18 cellular contexts compared by ENCODE assay signal in the genomic region with DNA sequence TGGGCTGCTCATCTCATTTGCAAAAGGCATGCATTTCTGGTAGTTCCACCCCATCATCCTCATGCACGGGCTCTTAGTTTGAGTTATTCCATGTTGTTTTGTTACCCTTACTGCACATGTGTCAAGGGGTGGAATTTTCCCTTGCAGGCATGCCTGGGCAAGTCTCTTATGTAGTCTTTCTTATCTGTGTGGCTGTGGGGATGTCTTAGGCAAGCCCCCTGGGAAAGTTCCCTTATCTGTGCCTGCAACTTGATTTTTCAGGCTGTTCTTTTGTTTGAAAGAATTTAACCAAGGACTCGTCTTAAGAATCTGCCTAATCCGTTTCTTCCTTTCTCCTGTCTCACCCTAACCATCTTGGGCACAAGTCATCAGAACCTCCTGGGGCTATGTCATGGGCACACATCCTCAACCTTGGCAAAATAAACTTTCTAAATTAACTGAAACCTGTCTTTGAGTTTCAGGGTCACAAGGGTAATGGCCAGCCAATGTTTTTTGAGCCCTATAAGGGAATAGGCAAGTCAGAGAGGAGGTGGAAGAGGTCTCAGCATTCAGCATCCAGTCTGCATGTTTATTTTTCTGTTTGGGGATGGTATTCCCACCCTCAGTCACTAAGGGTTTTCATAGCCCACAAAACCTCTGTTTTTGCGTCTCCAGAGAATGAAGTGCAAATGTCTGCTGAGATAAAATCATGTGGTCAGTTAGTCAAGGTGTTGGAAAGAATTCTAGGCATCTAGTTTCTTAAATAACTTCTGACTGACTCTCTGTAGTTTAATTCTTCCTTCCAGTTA.
DNase-seq lines count a peak whose midpoint lies in the region; ATAC-seq and TF ChIP-seq lines count a peak whose summit lies in the region.
"Had no signal": no experiment of that assay in that cellular context is flagged by ENCODE, and none has a peak within 500 bp of the region (broad histone marks: within the 10 kb centered on the region; RNA-seq: fewer than 3 reads in every experiment).

No MANE protein-coding gene starts in this region.

- ATAC-seq in left lung = no peak
- ATAC-seq: Panc1; stimulated activated naive B cell treated with anti-CD40 and anti-IgM and Interleukin-4, amounts not matched to agents 10 μg/mL and 1 μg/mL and 100 μg/mL, for 72 hours; T-helper 17 cell had no signal

- 78% methylated on average over 4 of the region's 4 CpGs for WGBS in HUES64
- 66 to 82% methylated on average over 4 of the region's 4 CpGs for WGBS in ectodermal cell, 2 experiments

- peaks cover 22% of the 10 kb centered on the region for H3K4me1 ChIP-seq in HUES64 (ENCODE audit: insufficient read depth, low read length)
- peaks cover 17% of the 10 kb centered on the region for H3K4me1 ChIP-seq in ectodermal cell (ENCODE audit: control insufficient read depth, insufficient read depth, low read length)
- no peaks in the 10 kb centered on the region for H3K4me1 ChIP-seq in left lung

- intact Hi-C loops in left lung (cut with DNase I) = no loop called here

- H3K9ac ChIP-seq in HUES64 (ENCODE audit: low read depth, low read length) = peak overlapping the region; percentile 28; the same call in 1 of the 2 replicates

- H3K36me3 ChIP-seq in HUES64 (ENCODE audit: insufficient read depth, low read length) = no peaks in the 10 kb centered on the region
- no peaks in the 10 kb centered on the region for H3K36me3 ChIP-seq in ectodermal cell (ENCODE audit: control insufficient read depth, insufficient read depth, low read length)
- H3K36me3 ChIP-seq in left lung = no peaks in the 10 kb centered on the region
- H3K36me3 ChIP-seq: BE2C had no signal

- H3K4me1 Mint-ChIP-seq in mesothelial cell of epicardium = peaks cover 48% of the 10 kb centered on the region
- H3K4me1 Mint-ChIP-seq: stimulated activated naive B cell treated with anti-CD40 and anti-IgM and Interleukin-4, amounts not matched to agents 10 μg/mL and 1 μg/mL and 100 μg/mL, for 72 hours; T-helper 17 cell had no signal

- H3K4me3 ChIP-seq in HUES64 (ENCODE audit: low read length) (no peak overlapping the region), ectodermal cell (ENCODE audit: insufficient read depth, low read depth, low read length) (no peak overlapping the region), left lung (no peak overlapping the region)

- no peak overlapping the region for H3K4me3 Mint-ChIP-seq in mesothelial cell of epicardium
- H3K4me3 Mint-ChIP-seq: stimulated activated naive B cell treated with anti-CD40 and anti-IgM and Interleukin-4, amounts not matched to agents 10 μg/mL and 1 μg/mL and 100 μg/mL, for 72 hours; T-helper 17 cell had no signal

- H3K27me3 ChIP-seq in HUES64 (ENCODE audit: insufficient read depth, low read length) (no peaks in the 10 kb centered on the region), ectodermal cell (ENCODE audit: control insufficient read depth, insufficient read depth, low read length, poor library complexity, severe bottlenecking) (no peaks in the 10 kb centered on the region), left lung (no peaks in the 10 kb centered on the region)
- H3K27me3 ChIP-seq: BE2C had no signal

- H3K9me3 ChIP-seq in HUES64 (ENCODE audit: insufficient read depth, low read depth, low read length) = no peaks in the 10 kb centered on the region
- H3K9me3 ChIP-seq in ectodermal cell (ENCODE audit: control insufficient read depth, low read length) = no peaks in the 10 kb centered on the region
- no peaks in the 10 kb centered on the region for H3K9me3 ChIP-seq in left lung
- H3K9me3 ChIP-seq: BE2C had no signal

- DNase-seq in Daoy (ENCODE audit: low read depth) = peak; percentile 15
- DNase-seq in mesothelial cell of epicardium (ENCODE audit: low spot score in 2 of 2, unreplicated experiment in 2 of 2) = no peak
- DNase-seq in SKM-1 treated with dmso at 0.1 percent for 144 hours (lab: John Stamatoyannopoulos, UW; ENCODE audit: unreplicated experiment) = no peak
- DNase-seq in left lung = no peak
- DNase-seq in activated effector memory CD4-positive, alpha-beta T cell treated with Interleukin-2 at 50 U/mL for 16 hours = no peak
- no peak for DNase-seq in occipital lobe (lab: John Stamatoyannopoulos, UW)
- DNase-seq: activated CD4-positive, alpha-beta T cell treated with anti-CD3 and anti-CD28 coated beads, Interleukin-2, amount 50 U/mL, for 1 hour; activated T-cell treated with anti-CD3 and anti-CD28 coated beads, Interleukin-2, amount 50 U/mL, for 48 hours; BE2C; midbrain; NCI-H446 treated with DMSO at 0.1 percent for 48 hours; retina; stimulated activated CD4-positive, alpha-beta T cell treated with anti-CD3 and anti-CD28 coated beads, Interleukin-4, amount 100 ng/mL, for 4 hours; stimulated activated naive B cell treated with anti-CD40 and anti-IgM and Interleukin-4, amounts not matched to agents 10 μg/mL and 1 μg/mL and 100 μg/mL, for 72 hours; T-helper 17 cell had no signal

- H3K27ac ChIP-seq in HUES64 (ENCODE audit: low read depth, low read length) = peak overlapping the region; percentile 76
- H3K27ac ChIP-seq in ectodermal cell (ENCODE audit: insufficient read depth, low read depth, low read length, poor library complexity, severe bottlenecking) = peak overlapping the region; percentile 36
- no peak overlapping the region for H3K27ac ChIP-seq in left lung

- peaks cover 1% of the 10 kb centered on the region for H3K36me3 Mint-ChIP-seq in mesothelial cell of epicardium
- H3K36me3 Mint-ChIP-seq: stimulated activated naive B cell treated with anti-CD40 and anti-IgM and Interleukin-4, amounts not matched to agents 10 μg/mL and 1 μg/mL and 100 μg/mL, for 72 hours had no signal

- TF ChIP-seq CTCF in mesothelial cell of epicardium (IDR thresholded peaks at IDR 0.05; ENCODE audit: unreplicated experiment) (no peak), left lung (IDR thresholded peaks at IDR 0.05) (no peak)

- peaks cover 6% of the 10 kb centered on the region for H3K9me3 Mint-ChIP-seq in mesothelial cell of epicardium
- H3K9me3 Mint-ChIP-seq: stimulated activated naive B cell treated with anti-CD40 and anti-IgM and Interleukin-4, amounts not matched to agents 10 μg/mL and 1 μg/mL and 100 μg/mL, for 72 hours had no signal

- no peaks in the 10 kb centered on the region for H3K27me3 Mint-ChIP-seq in mesothelial cell of epicardium (ENCODE audit: low read depth)
- H3K27me3 Mint-ChIP-seq: stimulated activated naive B cell treated with anti-CD40 and anti-IgM and Interleukin-4, amounts not matched to agents 10 μg/mL and 1 μg/mL and 100 μg/mL, for 72 hours; T-helper 17 cell had no signal

- peak overlapping the region; percentile 89 for H3K27ac Mint-ChIP-seq in mesothelial cell of epicardium
- H3K27ac Mint-ChIP-seq: stimulated activated naive B cell treated with anti-CD40 and anti-IgM and Interleukin-4, amounts not matched to agents 10 μg/mL and 1 μg/mL and 100 μg/mL, for 72 hours; T-helper 17 cell had no signal

Comparison
In these comparisons a context has a peak if more than half of its experiments do, and no peak if none do; other contexts are left out.
1. H3K27ac ChIP-seq: peak in HUES64 (single experiment) and ectodermal cell (single experiment); none in left lung (0 of 2).